In the genomic region with DNA sequence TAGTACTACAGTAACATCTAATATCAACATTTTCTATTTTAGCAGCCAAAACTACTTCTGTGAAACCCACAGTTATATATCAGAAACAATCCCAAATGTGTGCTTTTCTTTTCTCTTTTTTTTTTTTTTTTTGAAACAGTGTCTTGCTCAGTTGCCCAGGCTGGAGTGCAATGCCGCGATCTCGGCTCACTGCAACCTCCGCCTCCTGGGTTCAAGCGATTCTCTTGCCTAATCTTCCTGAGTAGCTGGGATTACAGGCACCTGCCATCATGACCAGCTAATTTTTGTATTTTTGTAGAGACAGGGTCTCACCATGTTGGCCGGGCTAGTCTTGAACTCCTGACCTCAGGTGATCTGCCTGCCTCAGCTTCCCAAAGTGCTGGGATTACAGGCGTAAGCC, we compare ENCODE assay signal across 8 cellular contexts. TPM values are rescaled to one million over a fixed set of nuclear protein-coding genes. Genes with fewer than 3 reads are reported as not detected.
DNase-seq lines count a peak whose midpoint lies in the region; ATAC-seq, FAIRE-seq and TF ChIP-seq lines count a peak whose summit lies in the region.
"Not testable (repeated sequence)": the region's sequence is repeated elsewhere in the genome, so short reads cannot be mapped to it uniquely, and the experiment has no call there.

No MANE protein-coding gene starts in this region.

- H3K4me1 Mint-ChIP-seq in Caco-2 (ENCODE audit: low read depth, unreplicated experiment) (peaks cover 16% of the 10 kb centered on the region), IgD-negative memory B cell (peaks cover 25 to 37% (median 32%) of the 10 kb centered on the region in 3 donors), T-cell (peaks cover 36 to 55% (median 53%) of the 10 kb centered on the region in 3 donors), type B pancreatic cell (ENCODE audit: unreplicated experiment) (peaks cover 24% of the 10 kb centered on the region)
- H3K4me1 Mint-ChIP-seq in activated T-cell treated with anti-CD3 and anti-CD28 coated beads, Interleukin-2, amount 50 U/mL, for 24 hours (ENCODE audit: low read depth): peaks cover 47% of the 10 kb centered on the region
- H3K4me1 Mint-ChIP-seq in astrocyte (ENCODE audit: low read depth, unreplicated experiment): not testable (repeated sequence)

- POLR2A ChIA-PET in Caco-2 (lab: Charles Lee): not testable (repeated sequence)
- POLR2A ChIA-PET in T-cell (lab: Charles Lee): interaction anchor here (0.7 to 1.2 kb wide), 3 partner anchors 8 to 342 kb away, joined by 3 to 14 read pairs (median 3); no protein-coding TSS in a partner anchor

- H3F3A ChIP-seq in neural cell (ENCODE audit: insufficient read depth, low read length, poor library complexity, severe bottlenecking): not testable (repeated sequence)

- H2AFZ ChIP-seq in astrocyte (ENCODE audit: low read depth, low read length); neural cell (ENCODE audit: low read depth, low read length): not testable (repeated sequence)

- not testable (repeated sequence) for H3K9me3 Mint-ChIP-seq in Caco-2 (ENCODE audit: unreplicated experiment); IgD-negative memory B cell; T-cell; activated T-cell treated with anti-CD3 and anti-CD28 coated beads, Interleukin-2, amount 50 U/mL, for 24 hours; astrocyte (ENCODE audit: unreplicated experiment); type B pancreatic cell

- H3K79me2 ChIP-seq in astrocyte (ENCODE audit: insufficient read depth, low read length): peaks cover 70% of the 10 kb centered on the region
- peaks cover 23% of the 10 kb centered on the region for H3K79me2 ChIP-seq in neural cell (replicated peaks; ENCODE audit: insufficient read depth, low read length)

- intact Hi-C loops in Caco-2 (cut with micrococcal nuclease; ENCODE audit: unreplicated experiment): not testable (repeated sequence)

- H3K27me3 ChIP-seq in Caco-2 (replicated peaks; ENCODE audit: control insufficient read depth, insufficient read depth, low read length); astrocyte (ENCODE audit: insufficient read depth, low read length); iPS-20b (ENCODE audit: insufficient read depth, low read length); neural cell (ENCODE audit: insufficient read depth, low read depth, low read length): not testable (repeated sequence)

- not testable (repeated sequence) for H3K9me2 ChIP-seq in neural cell (ENCODE audit: insufficient read depth, low read length)

- TF ChIP-seq RAD21 in neural cell (conservative IDR thresholded peaks at IDR 0.05): not testable (repeated sequence)

- H3K4me1 ChIP-seq in Caco-2; astrocyte (ENCODE audit: insufficient read depth, low read length); iPS-20b (ENCODE audit: insufficient read depth, low read length): not testable (repeated sequence)

- peaks cover 61% of the 10 kb centered on the region for H3K36me3 Mint-ChIP-seq in Caco-2 (ENCODE audit: insufficient read depth, unreplicated experiment)
- H3K36me3 Mint-ChIP-seq in IgD-negative memory B cell; astrocyte (ENCODE audit: low read depth, unreplicated experiment): not testable (repeated sequence)
- H3K36me3 Mint-ChIP-seq in T-cell: peaks cover 17% of the 10 kb centered on the region
- peaks cover 66% of the 10 kb centered on the region for H3K36me3 Mint-ChIP-seq in activated T-cell treated with anti-CD3 and anti-CD28 coated beads, Interleukin-2, amount 50 U/mL, for 24 hours (ENCODE audit: low read depth)
- peaks cover 21% of the 10 kb centered on the region for H3K36me3 Mint-ChIP-seq in type B pancreatic cell

- CTCF ChIA-PET in Caco-2 (lab: Charles Lee): not testable (repeated sequence)
- CTCF ChIA-PET in T-cell (lab: Charles Lee): interaction anchor here (0.7 to 2.8 kb wide), 3 partner anchors 9 to 221 kb away, joined by 3 to 20 read pairs (median 5); no protein-coding TSS in a partner anchor

- H4K20me1 ChIP-seq in astrocyte (ENCODE audit: insufficient read depth, low read length): peaks cover 29% of the 10 kb centered on the region
- H4K20me1 ChIP-seq in neural cell (ENCODE audit: insufficient read depth): not testable (repeated sequence)

- not testable (repeated sequence) for FAIRE-seq in astrocyte (lab: Jason Lieb, UNC)

- BruUV-seq in Caco-2 (replicated peaks; lab: Mats Ljungman, UMichigan): not testable (repeated sequence)

- H3K9ac ChIP-seq in astrocyte (ENCODE audit: low read length); iPS-20b (ENCODE audit: low read depth, low read length); neural cell (ENCODE audit: low read length): not testable (repeated sequence)

- not testable (repeated sequence) for H3K9me3 ChIP-seq in Caco-2; astrocyte (ENCODE audit: insufficient read depth, low read depth, low read length); iPS-20b (ENCODE audit: insufficient read depth, low read depth, low read length); neural cell (ENCODE audit: low read length)

- H3K4me3 Mint-ChIP-seq in Caco-2 (ENCODE audit: unreplicated experiment) (peak overlapping the region; percentile 86), IgD-negative memory B cell (peak overlapping the region in 3 of 4 donors; percentile 68 to 92 (median 92)), T-cell (peak overlapping the region; percentile 94 to 98 (median 95)), astrocyte (ENCODE audit: unreplicated experiment) (peak overlapping the region; percentile 99), type B pancreatic cell (peak overlapping the region; percentile 99)
- peak overlapping the region; percentile 96 for H3K4me3 Mint-ChIP-seq in activated T-cell treated with anti-CD3 and anti-CD28 coated beads, Interleukin-2, amount 50 U/mL, for 24 hours

- H3K36me3 ChIP-seq in Caco-2 (ENCODE audit: control insufficient read depth, insufficient read depth, low read length); astrocyte (ENCODE audit: insufficient read depth, low read length); neural cell (ENCODE audit: insufficient read depth, low read length): not testable (repeated sequence)
- peaks cover 28% of the 10 kb centered on the region for H3K36me3 ChIP-seq in iPS-20b (ENCODE audit: insufficient read depth, low read depth, low read length)

- ATAC-seq in T-cell (replicated peaks in 1 of 4): not testable (repeated sequence)

- H3K27me3 Mint-ChIP-seq in Caco-2 (ENCODE audit: insufficient read depth, unreplicated experiment); IgD-negative memory B cell; T-cell; activated T-cell treated with anti-CD3 and anti-CD28 coated beads, Interleukin-2, amount 50 U/mL, for 24 hours; astrocyte (ENCODE audit: low read depth, unreplicated experiment); type B pancreatic cell: not testable (repeated sequence)

- not testable (repeated sequence) for H3K27ac ChIP-seq in astrocyte (ENCODE audit: low read depth, low read length); iPS-20b (ENCODE audit: low read length); neural cell (ENCODE audit: low read length)

- H3K4me2 ChIP-seq in astrocyte (ENCODE audit: low read length): peak overlapping the region; percentile 87
- not testable (repeated sequence) for H3K4me2 ChIP-seq in neural cell (ENCODE audit: low read length)

- not testable (repeated sequence) for H3K27ac Mint-ChIP-seq in Caco-2 (ENCODE audit: unreplicated experiment); astrocyte (ENCODE audit: unreplicated experiment)
- peak overlapping the region in 2 of 3 donors; percentile 84 to 98 for H3K27ac Mint-ChIP-seq in IgD-negative memory B cell
- H3K27ac Mint-ChIP-seq in T-cell: peak overlapping the region in 1 of 2 donors; percentile 43
- H3K27ac Mint-ChIP-seq in activated T-cell treated with anti-CD3 and anti-CD28 coated beads, Interleukin-2, amount 50 U/mL, for 24 hours: peak overlapping the region; percentile 99
- H3K27ac Mint-ChIP-seq in type B pancreatic cell: peak overlapping the region; percentile 14

- TF ChIP-seq EP300 in neural cell (conservative IDR thresholded peaks at IDR 0.05; ENCODE audit: poor library complexity, severe bottlenecking): not testable (repeated sequence)

- TF ChIP-seq CTCF in Caco-2 (IDR thresholded peaks at IDR 0.05; ENCODE audit: insufficient read depth in 1 of 2, low read depth in 1 of 2, low read length in 1 of 2, severe bottlenecking in 1 of 2, unreplicated experiment in 1 of 2); astrocyte (IDR thresholded peaks at IDR 0.05; ENCODE audit: insufficient read depth, low read depth, low read length); neural cell (IDR thresholded peaks at IDR 0.05; ENCODE audit: poor library complexity, severe bottlenecking); type B pancreatic cell (conservative IDR thresholded peaks at IDR 0.05): not testable (repeated sequence)

- H3K4me3 ChIP-seq in Caco-2 (ENCODE audit: low read depth, low read length); astrocyte (ENCODE audit: insufficient read depth, low read depth, low read length): not testable (repeated sequence)
- H3K4me3 ChIP-seq in iPS-20b (ENCODE audit: low read length) (peak overlapping the region; percentile 94; the same call in 1 of the 2 replicates), neural cell (ENCODE audit: low read length) (peak overlapping the region; percentile 71)

- not testable (repeated sequence) for DNase-seq in Caco-2; T-cell; activated T-cell treated with anti-CD3 and anti-CD28 coated beads, Interleukin-2, amount 50 U/mL, for 24 hours; astrocyte (ENCODE audit: low read depth); type B pancreatic cell (ENCODE audit: extremely low spot score, unreplicated experiment)

RNA-seq across cellular contexts. Expression of a gene that starts 2.0 kb away (rescaled TPM):
- 25.4 and 28.0 TPM in 2 replicates for total RNA-seq in Caco-2 (2022)
- polyA plus RNA-seq in IgD-negative memory B cell: 40.8 TPM
- 10 to 100 TPM; 24.6 to 31.9 (median 28.5) TPM for total RNA-seq in T-cell
- 17.0 and 17.7 TPM in 2 replicates for total RNA-seq in astrocyte
- polyA plus RNA-seq in neural cell: 4.5 and 8.6 TPM in 2 replicates
- polyA minus RNA-seq in neural cell: 13.1 and 16.0 TPM in 2 replicates
- 23.0 and 31.6 TPM in 2 replicates for total RNA-seq in type B pancreatic cell (ENCODE audit: low replicate concordance)
